8 cellular contexts compared by ENCODE assay signal in genomic region chr18:70781860-70782453, GRCh38.
A peak's percentile ranks its signal among the peaks of the same experiment; 100 is the strongest.
DNase-seq lines count a peak whose midpoint lies in the region; ATAC-seq, FAIRE-seq and TF ChIP-seq lines count a peak whose summit lies in the region.

No MANE protein-coding gene starts in this region.

- H3K4me3 ChIP-seq in fibroblast of the aortic adventitia (ENCODE audit: low read depth, low read length) (no peak overlapping the region), retinal pigment epithelial cell (ENCODE audit: low read length) (no peak overlapping the region)

- peak; percentile 94 for ATAC-seq in GM21528 (IDR thresholded peaks at IDR 0.05; ENCODE audit: low FRiP score, unreplicated experiment)

- TF ChIP-seq CTCF in fibroblast of the aortic adventitia (IDR thresholded peaks at IDR 0.05; ENCODE audit: insufficient read depth, low read length) = peak; percentile 79
- peak; percentile 86 for TF ChIP-seq CTCF in retinal pigment epithelial cell (conservative IDR thresholded peaks at IDR 0.05; ENCODE audit: low read depth, low read length)

- DNase-seq in ELF-1 (ENCODE audit: low read depth, low spot score) = peak; percentile 67
- DNase-seq in HTR-8/SVneo (ENCODE audit: insufficient read length, low spot score) = peak; percentile 1
- peak; percentile 86 for DNase-seq in OCI-M1 (lab: John Stamatoyannopoulos, UW)
- DNase-seq in activated T-cell treated with anti-CD3 and anti-CD28 coated beads for 48 hours (ENCODE audit: low read depth) = peak; percentile 48
- DNase-seq in fibroblast of the aortic adventitia (ENCODE audit: low read depth) = peak; percentile 60
- peak; percentile 17 for DNase-seq in retinal pigment epithelial cell (ENCODE audit: low read depth)
- DNase-seq in cerebellar nuclear complex (lab: John Stamatoyannopoulos, UW) = no peak

- no peak for FAIRE-seq in HTR-8/SVneo (lab: Jason Lieb, UNC)

Comparison
In these comparisons a context has a peak if more than half of its experiments do, and no peak if none do; other contexts are left out.
1. DNase-seq: peak in ELF-1 (single experiment), HTR-8/SVneo (single experiment), OCI-M1 (single experiment), activated T-cell treated with anti-CD3 and anti-CD28 coated beads for 48 hours (single experiment), fibroblast of the aortic adventitia (single experiment) and retinal pigment epithelial cell (single experiment); none in cerebellar nuclear complex (0 of 2).